1 cellular context compared by ENCODE assay signal in the genomic region with DNA sequence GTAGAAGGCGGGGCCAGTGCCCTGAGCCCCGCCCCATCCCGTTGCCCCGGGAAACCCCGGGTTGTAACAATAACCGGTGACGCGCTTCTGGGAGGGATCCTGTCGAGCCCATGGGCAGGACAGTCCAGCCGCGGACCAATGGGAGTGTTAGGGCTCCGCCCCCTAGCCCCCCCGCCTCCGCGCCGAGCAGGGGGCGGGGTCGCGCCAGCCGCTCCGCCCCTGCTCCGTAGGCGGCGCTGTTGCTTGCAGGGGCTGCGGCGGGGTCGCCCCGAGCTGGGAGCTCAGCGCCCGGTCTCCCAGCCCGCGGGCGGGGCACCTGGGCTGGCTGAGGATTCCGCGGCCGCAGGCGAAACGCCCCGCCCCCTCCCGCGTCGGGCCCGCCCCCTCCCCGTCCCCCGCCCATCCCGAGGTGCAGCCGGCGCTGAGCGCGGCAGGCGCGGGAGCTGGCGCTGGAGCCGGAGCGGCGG.
TF ChIP-seq lines count a peak whose summit lies in the region.

A gene (plus strand): TSS at position 407 of the 467 bp plus-strand sequence.

TF ChIP-seq in HepG2, 621 proteins besides CTCF, POLR2A, EP300 and RAD21 (continued from another document):
- TF ChIP-seq, protein P1, sequence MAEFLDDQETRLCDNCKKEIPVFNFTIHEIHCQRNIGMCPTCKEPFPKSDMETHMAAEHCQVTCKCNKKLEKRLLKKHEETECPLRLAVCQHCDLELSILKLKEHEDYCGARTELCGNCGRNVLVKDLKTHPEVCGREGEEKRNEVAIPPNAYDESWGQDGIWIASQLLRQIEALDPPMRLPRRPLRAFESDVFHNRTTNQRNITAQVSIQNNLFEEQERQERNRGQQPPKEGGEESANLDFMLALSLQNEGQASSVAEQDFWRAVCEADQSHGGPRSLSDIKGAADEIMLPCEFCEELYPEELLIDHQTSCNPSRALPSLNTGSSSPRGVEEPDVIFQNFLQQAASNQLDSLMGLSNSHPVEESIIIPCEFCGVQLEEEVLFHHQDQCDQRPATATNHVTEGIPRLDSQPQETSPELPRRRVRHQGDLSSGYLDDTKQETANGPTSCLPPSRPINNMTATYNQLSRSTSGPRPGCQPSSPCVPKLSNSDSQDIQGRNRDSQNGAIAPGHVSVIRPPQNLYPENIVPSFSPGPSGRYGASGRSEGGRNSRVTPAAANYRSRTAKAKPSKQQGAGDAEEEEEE (CRISPR knock-in tag; IDR thresholded peaks at IDR 0.05; ENCODE audit: borderline replicate concordance): no peak
- TF ChIP-seq SOX6 (IDR thresholded peaks at IDR 0.05) (no peak), SOX6 (CRISPR knock-in tag; IDR thresholded peaks at IDR 0.05) (peak; percentile 54; the same call in 1 of the 2 replicates), SP5 (CRISPR knock-in tag; IDR thresholded peaks at IDR 0.05; ENCODE audit: borderline replicate concordance, low read depth) (peak; percentile 84), ZMYM4 (CRISPR knock-in tag; IDR thresholded peaks at IDR 0.05) (peak; percentile 68; the same call in 1 of the 2 replicates), YY1 (IDR thresholded peaks at IDR 0.05; ENCODE audit: insufficient read depth, insufficient replicate concordance, low read depth, low read length) (peak; percentile 49), ZNF432 (CRISPR knock-in tag; IDR thresholded peaks at IDR 0.05; ENCODE audit: borderline replicate concordance) (no peak), ZNF589 (CRISPR knock-in tag; conservative IDR thresholded peaks at IDR 0.05) (no peak), TBX2 (CRISPR knock-in tag; IDR thresholded peaks at IDR 0.05; ENCODE audit: borderline replicate concordance) (0 out of 2 replicates have a peak, but pooled peaks have one; percentile 38), RBM22 (optimal IDR thresholded peaks at IDR 0.05; ENCODE audit: low read length) (peak; percentile 41), SOX5 (CRISPR knock-in tag; IDR thresholded peaks at IDR 0.05; ENCODE audit: borderline replicate concordance) (peak; percentile 36; the same call in 1 of the 2 replicates), MED1 (CRISPR knock-in tag; IDR thresholded peaks at IDR 0.05) (peak; percentile 26; the same call in 1 of the 2 replicates), XRCC5 (optimal IDR thresholded peaks at IDR 0.05; ENCODE audit: low read length) (peak; percentile 77), ISL2 (CRISPR knock-in tag; IDR thresholded peaks at IDR 0.05) (0 out of 2 replicates have a peak, but pooled peaks have one; percentile 13), RFX3 (CRISPR knock-in tag; IDR thresholded peaks at IDR 0.05) (peak; percentile 83), RFX1 (IDR thresholded peaks at IDR 0.05) (peak; percentile 92), SOX13 (IDR thresholded peaks at IDR 0.05) (peak; percentile 36; the same call in 1 of the 2 replicates), SOX13 (CRISPR knock-in tag; conservative IDR thresholded peaks at IDR 0.05 in 1 of 2, IDR thresholded peaks at IDR 0.05 in 1 of 2) (peak in 1 of 2 experiments; percentile 54; a peak in 2 of 4 replicates), MXI1 (IDR thresholded peaks at IDR 0.05; ENCODE audit: borderline replicate concordance, low read depth, low read length) (peak; percentile 80; the same call in 2 of the 3 replicates)
- TF ChIP-seq, protein P2, sequence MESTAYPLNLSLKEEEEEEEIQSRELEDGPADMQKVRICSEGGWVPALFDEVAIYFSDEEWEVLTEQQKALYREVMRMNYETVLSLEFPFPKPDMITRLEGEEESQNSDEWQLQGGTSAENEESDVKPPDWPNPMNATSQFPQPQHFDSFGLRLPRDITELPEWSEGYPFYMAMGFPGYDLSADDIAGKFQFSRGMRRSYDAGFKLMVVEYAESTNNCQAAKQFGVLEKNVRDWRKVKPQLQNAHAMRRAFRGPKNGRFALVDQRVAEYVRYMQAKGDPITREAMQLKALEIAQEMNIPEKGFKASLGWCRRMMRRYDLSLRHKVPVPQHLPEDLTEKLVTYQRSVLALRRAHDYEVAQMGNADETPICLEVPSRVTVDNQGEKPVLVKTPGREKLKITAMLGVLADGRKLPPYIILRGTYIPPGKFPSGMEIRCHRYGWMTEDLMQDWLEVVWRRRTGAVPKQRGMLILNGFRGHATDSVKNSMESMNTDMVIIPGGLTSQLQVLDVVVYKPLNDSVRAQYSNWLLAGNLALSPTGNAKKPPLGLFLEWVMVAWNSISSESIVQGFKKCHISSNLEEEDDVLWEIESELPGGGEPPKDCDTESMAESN (CRISPR knock-in tag; conservative IDR thresholded peaks at IDR 0.05): peak; percentile 14; the same call in 1 of the 2 replicates
- TF ChIP-seq, protein P3, sequence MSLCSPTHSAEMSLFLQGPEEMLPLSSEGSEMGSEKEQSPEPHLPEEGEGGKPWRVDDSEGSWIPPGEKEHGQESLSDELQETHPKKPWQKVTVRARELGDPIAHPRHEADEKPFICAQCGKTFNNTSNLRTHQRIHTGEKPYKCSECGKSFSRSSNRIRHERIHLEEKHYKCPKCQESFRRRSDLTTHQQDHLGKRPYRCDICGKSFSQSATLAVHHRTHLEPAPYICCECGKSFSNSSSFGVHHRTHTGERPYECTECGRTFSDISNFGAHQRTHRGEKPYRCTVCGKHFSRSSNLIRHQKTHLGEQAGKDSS (CRISPR knock-in tag; IDR thresholded peaks at IDR 0.05; ENCODE audit: borderline replicate concordance, low read depth): 0 out of 2 replicates have a peak, but pooled peaks have one; percentile 26
- TF ChIP-seq, protein P4, sequence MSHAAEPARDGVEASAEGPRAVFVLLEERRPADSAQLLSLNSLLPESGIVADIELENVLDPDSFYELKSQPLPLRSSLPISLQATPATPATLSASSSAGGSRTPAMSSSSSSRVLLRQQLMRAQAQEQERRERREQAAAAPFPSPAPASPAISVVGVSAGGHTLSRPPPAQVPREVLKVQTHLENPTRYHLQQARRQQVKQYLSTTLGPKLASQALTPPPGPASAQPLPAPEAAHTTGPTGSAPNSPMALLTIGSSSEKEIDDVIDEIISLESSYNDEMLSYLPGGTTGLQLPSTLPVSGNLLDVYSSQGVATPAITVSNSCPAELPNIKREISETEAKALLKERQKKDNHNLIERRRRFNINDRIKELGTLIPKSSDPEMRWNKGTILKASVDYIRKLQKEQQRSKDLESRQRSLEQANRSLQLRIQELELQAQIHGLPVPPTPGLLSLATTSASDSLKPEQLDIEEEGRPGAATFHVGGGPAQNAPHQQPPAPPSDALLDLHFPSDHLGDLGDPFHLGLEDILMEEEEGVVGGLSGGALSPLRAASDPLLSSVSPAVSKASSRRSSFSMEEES (CRISPR knock-in tag; IDR thresholded peaks at IDR 0.05): no peak
- TF ChIP-seq, protein P5, sequence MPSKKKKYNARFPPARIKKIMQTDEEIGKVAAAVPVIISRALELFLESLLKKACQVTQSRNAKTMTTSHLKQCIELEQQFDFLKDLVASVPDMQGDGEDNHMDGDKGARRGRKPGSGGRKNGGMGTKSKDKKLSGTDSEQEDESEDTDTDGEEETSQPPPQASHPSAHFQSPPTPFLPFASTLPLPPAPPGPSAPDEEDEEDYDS (CRISPR knock-in tag; IDR thresholded peaks at IDR 0.05): peak; percentile 35; the same call in 1 of the 2 replicates
- TF ChIP-seq, protein P6, sequence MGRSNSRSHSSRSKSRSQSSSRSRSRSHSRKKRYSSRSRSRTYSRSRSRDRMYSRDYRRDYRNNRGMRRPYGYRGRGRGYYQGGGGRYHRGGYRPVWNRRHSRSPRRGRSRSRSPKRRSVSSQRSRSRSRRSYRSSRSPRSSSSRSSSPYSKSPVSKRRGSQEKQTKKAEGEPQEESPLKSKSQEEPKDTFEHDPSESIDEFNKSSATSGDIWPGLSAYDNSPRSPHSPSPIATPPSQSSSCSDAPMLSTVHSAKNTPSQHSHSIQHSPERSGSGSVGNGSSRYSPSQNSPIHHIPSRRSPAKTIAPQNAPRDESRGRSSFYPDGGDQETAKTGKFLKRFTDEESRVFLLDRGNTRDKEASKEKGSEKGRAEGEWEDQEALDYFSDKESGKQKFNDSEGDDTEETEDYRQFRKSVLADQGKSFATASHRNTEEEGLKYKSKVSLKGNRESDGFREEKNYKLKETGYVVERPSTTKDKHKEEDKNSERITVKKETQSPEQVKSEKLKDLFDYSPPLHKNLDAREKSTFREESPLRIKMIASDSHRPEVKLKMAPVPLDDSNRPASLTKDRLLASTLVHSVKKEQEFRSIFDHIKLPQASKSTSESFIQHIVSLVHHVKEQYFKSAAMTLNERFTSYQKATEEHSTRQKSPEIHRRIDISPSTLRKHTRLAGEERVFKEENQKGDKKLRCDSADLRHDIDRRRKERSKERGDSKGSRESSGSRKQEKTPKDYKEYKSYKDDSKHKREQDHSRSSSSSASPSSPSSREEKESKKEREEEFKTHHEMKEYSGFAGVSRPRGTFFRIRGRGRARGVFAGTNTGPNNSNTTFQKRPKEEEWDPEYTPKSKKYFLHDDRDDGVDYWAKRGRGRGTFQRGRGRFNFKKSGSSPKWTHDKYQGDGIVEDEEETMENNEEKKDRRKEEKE (IDR thresholded peaks at IDR 0.05): no peak
